21 cellular contexts compared by ENCODE assay signal in genomic region chr21:41966872-41967621, GRCh38. TPM values are rescaled to one million over a fixed set of nuclear protein-coding genes. Genes with fewer than 3 reads are reported as not detected.
DNase-seq lines count a peak whose midpoint lies in the region; ATAC-seq and TF ChIP-seq lines count a peak whose summit lies in the region.
"Had no signal": no experiment of that assay in that cellular context is flagged by ENCODE, and none has a peak within 500 bp of the region (broad histone marks: within the 10 kb centered on the region; RNA-seq: fewer than 3 reads in every experiment).

No MANE protein-coding gene starts in this region.

- ATAC-seq in activated T-cell treated with anti-CD3 and anti-CD28 coated beads, Interleukin-2, amount 50 U/mL, for 72 hours (replicated peaks in 1 of 2): no peak
- ATAC-seq in HG03571 (IDR thresholded peaks at IDR 0.05; ENCODE audit: unreplicated experiment): no peak
- ATAC-seq: activated CD8-positive, alpha-beta T cell treated with anti-CD3 and anti-CD28 coated beads, Interleukin-2, amount 10 ng/mL, durations not matched to agents 7 days and 5 days; HCT116; stimulated activated effector memory CD8-positive, alpha-beta T cell treated with anti-CD3 and anti-CD28 coated beads, Interleukin-12 subunit alpha, Interleukin-12 subunit beta, amount 100 ng/mL, for 72 hours had no signal

- DNase-seq in activated T-cell treated with anti-CD3 and anti-CD28 coated beads, Interleukin-2, amount 50 U/mL, for 48 hours: peak; percentile 7 to 9
- no peak for DNase-seq in activated T-cell treated with anti-CD3 and anti-CD28 coated beads, Interleukin-2, amount 50 U/mL, for 72 hours
- DNase-seq in NCI-H2171 treated with DMSO at 0.1 percent for 48 hours (lab: John Stamatoyannopoulos, UW): peak; percentile 80
- peak; percentile 86 for DNase-seq in esophagus muscularis mucosa (ENCODE audit: extremely low spot score)
- peak; percentile 40 to 41 for DNase-seq in suprapubic skin (ENCODE audit: low spot score in 2 of 2)
- DNase-seq in SK-N-DZ (ENCODE audit: low spot score): no peak
- DNase-seq: activated CD8-positive, alpha-beta T cell treated with anti-CD3 and anti-CD28 coated beads, Interleukin-2, amount 10 ng/mL, durations not matched to agents 7 days and 5 days; aorta; C1 segment of cervical spinal cord; central memory CD4-positive, alpha-beta T cell; NCI-H1048; NCI-H187 treated with DMSO at 0.1 percent for 48 hours; NCI-H2227 treated with DMSO at 0.1 percent for 48 hours; SW 1271 had no signal

- H3K36me3 ChIP-seq in esophagus muscularis mucosa (no peaks in the 10 kb centered on the region), suprapubic skin (no peaks in the 10 kb centered on the region)

- H3K9me3 Mint-ChIP-seq in activated T-cell treated with anti-CD3 and anti-CD28 coated beads, Interleukin-2, amount 50 U/mL, for 72 hours: no peaks in the 10 kb centered on the region
- H3K9me3 Mint-ChIP-seq: activated T-helper 1 cell treated with anti-CD3 and anti-CD28 coated beads, Interleukin-12 subunit alpha, Interleukin-12 subunit beta, Interleukin-2, Interleukin-4 antibody, amounts not matched to agents 30 ng/mL and 10 ng/mL and 1 ng/mL, durations not matched to agents 14 hours and 24 hours and 36 hours; stimulated activated effector memory CD8-positive, alpha-beta T cell treated with anti-CD3 and anti-CD28 coated beads, Interleukin-12 subunit alpha, Interleukin-12 subunit beta, amount 100 ng/mL, for 72 hours had no signal

- peaks cover 0 to 18% (median 0%) of the 10 kb centered on the region in 4 donors for H3K27me3 ChIP-seq in esophagus muscularis mucosa
- no peaks in the 10 kb centered on the region for H3K27me3 ChIP-seq in suprapubic skin

- H3K4me3 Mint-ChIP-seq in activated T-cell treated with anti-CD3 and anti-CD28 coated beads, Interleukin-2, amount 50 U/mL, for 72 hours: no peak overlapping the region
- H3K4me3 Mint-ChIP-seq: activated CD8-positive, alpha-beta T cell treated with anti-CD3 and anti-CD28 coated beads, Interleukin-2, amount 10 ng/mL, durations not matched to agents 7 days and 5 days; activated naive CD8-positive, alpha-beta T cell; activated T-helper 1 cell treated with anti-CD3 and anti-CD28 coated beads, Interleukin-12 subunit alpha, Interleukin-12 subunit beta, Interleukin-2, Interleukin-4 antibody, amounts not matched to agents 30 ng/mL and 10 ng/mL and 1 ng/mL, durations not matched to agents 14 hours and 24 hours and 36 hours; stimulated activated effector memory CD8-positive, alpha-beta T cell treated with anti-CD3 and anti-CD28 coated beads, Interleukin-12 subunit alpha, Interleukin-12 subunit beta, amount 100 ng/mL, for 72 hours had no signal

- H3K4me3 ChIP-seq in esophagus muscularis mucosa (no peak overlapping the region), suprapubic skin (no peak overlapping the region)
- H3K4me3 ChIP-seq: smooth muscle cell had no signal

- H3K9me3 ChIP-seq in esophagus muscularis mucosa (no peaks in the 10 kb centered on the region), suprapubic skin (no peaks in the 10 kb centered on the region)

- H3K4me1 Mint-ChIP-seq in activated T-cell treated with anti-CD3 and anti-CD28 coated beads, Interleukin-2, amount 50 U/mL, for 72 hours (ENCODE audit: low read depth): no peaks in the 10 kb centered on the region
- H3K4me1 Mint-ChIP-seq: stimulated activated effector memory CD8-positive, alpha-beta T cell treated with anti-CD3 and anti-CD28 coated beads, Interleukin-12 subunit alpha, Interleukin-12 subunit beta, amount 100 ng/mL, for 72 hours had no signal

- intact Hi-C loops in esophagus muscularis mucosa (cut with DNase I): no loop called here

- TF ChIP-seq POLR2A in esophagus muscularis mucosa (IDR thresholded peaks at IDR 0.05; ENCODE audit: low read depth) (no peak), suprapubic skin (IDR thresholded peaks at IDR 0.05) (no peak)

- no peaks in the 10 kb centered on the region for H3K36me3 Mint-ChIP-seq in activated T-cell treated with anti-CD3 and anti-CD28 coated beads, Interleukin-2, amount 50 U/mL, for 72 hours (ENCODE audit: insufficient read depth in 2 of 2)
- H3K36me3 Mint-ChIP-seq: activated naive CD8-positive, alpha-beta T cell; stimulated activated effector memory CD8-positive, alpha-beta T cell treated with anti-CD3 and anti-CD28 coated beads, Interleukin-12 subunit alpha, Interleukin-12 subunit beta, amount 100 ng/mL, for 72 hours had no signal

- TF ChIP-seq EP300 in esophagus muscularis mucosa (IDR thresholded peaks at IDR 0.05): no peak
- no peak for TF ChIP-seq EP300 in suprapubic skin (IDR thresholded peaks at IDR 0.05)

- WGBS in esophagus muscularis mucosa: 94% methylated on average over 9 of the region's 10 CpGs
- WGBS in suprapubic skin: 91% methylated on average over 10 of the region's 10 CpGs

- no peak overlapping the region for H3K27ac ChIP-seq in esophagus muscularis mucosa (replicated peaks in 1 of 4)
- H3K27ac ChIP-seq in suprapubic skin: no peak overlapping the region
- H3K27ac ChIP-seq: HL-60 had no signal

- no peaks in the 10 kb centered on the region for H3K4me1 ChIP-seq in esophagus muscularis mucosa
- H3K4me1 ChIP-seq in suprapubic skin: peaks cover 3% of the 10 kb centered on the region

- H3K27ac Mint-ChIP-seq in activated T-cell treated with anti-CD3 and anti-CD28 coated beads, Interleukin-2, amount 50 U/mL, for 72 hours: no peak overlapping the region
- H3K27ac Mint-ChIP-seq: activated CD8-positive, alpha-beta T cell treated with anti-CD3 and anti-CD28 coated beads, Interleukin-2, amount 10 ng/mL, durations not matched to agents 7 days and 5 days; activated naive CD8-positive, alpha-beta T cell; activated T-helper 1 cell treated with anti-CD3 and anti-CD28 coated beads, Interleukin-12 subunit alpha, Interleukin-12 subunit beta, Interleukin-2, Interleukin-4 antibody, amounts not matched to agents 30 ng/mL and 10 ng/mL and 1 ng/mL, durations not matched to agents 14 hours and 24 hours and 36 hours; stimulated activated effector memory CD8-positive, alpha-beta T cell treated with anti-CD3 and anti-CD28 coated beads, Interleukin-12 subunit alpha, Interleukin-12 subunit beta, amount 100 ng/mL, for 72 hours had no signal

- TF ChIP-seq CTCF in esophagus muscularis mucosa (IDR thresholded peaks at IDR 0.05) (no peak), suprapubic skin (IDR thresholded peaks at IDR 0.05) (no peak)

- no peaks in the 10 kb centered on the region for H3K27me3 Mint-ChIP-seq in activated T-cell treated with anti-CD3 and anti-CD28 coated beads, Interleukin-2, amount 50 U/mL, for 72 hours (ENCODE audit: low read depth)
- H3K27me3 Mint-ChIP-seq: activated naive CD8-positive, alpha-beta T cell had no signal

RNA-seq across cellular contexts. Expression of gene C2CD2, which starts 13.2 kb away (rescaled TPM):
- 10 to 100 TPM in 1 of 2 donors, 1 to 10 TPM in 1; 6.9 to 15.1 TPM for total RNA-seq in activated T-cell treated with anti-CD3 and anti-CD28 coated beads, Interleukin-2, amount 50 U/mL, for 72 hours
- total RNA-seq in esophagus muscularis mucosa: 10 to 100 TPM; 11.6 to 25.3 (median 18.9) TPM
- 10 to 100 TPM; 35.9 to 43.8 (median 38.9) TPM for total RNA-seq in suprapubic skin
- 4.1 and 4.3 TPM in 2 replicates for polyA plus RNA-seq in SK-N-DZ (2014; cell fraction: cytosol; rRNA removed)
- 5.5 and 5.8 TPM in 2 replicates for polyA plus RNA-seq in SK-N-DZ (2014; cell fraction: nucleus; rRNA removed)

RNA-seq across cellular contexts. Expression of gene ZBTB21, which starts 43.1 kb away (rescaled TPM):
- 10 to 100 TPM; 35.6 to 43.3 TPM for total RNA-seq in activated T-cell treated with anti-CD3 and anti-CD28 coated beads, Interleukin-2, amount 50 U/mL, for 72 hours
- 10 to 100 TPM in 1 of 4 donors, 1 to 10 TPM in 3; 5.9 to 15.1 (median 9.2) TPM for total RNA-seq in esophagus muscularis mucosa
- total RNA-seq in suprapubic skin: 10 to 100 TPM; 24.5 to 39.1 (median 30.5) TPM
- 4.3 and 6.2 TPM in 2 replicates for polyA plus RNA-seq in SK-N-DZ (2014; cell fraction: cytosol; rRNA removed)
- 3.1 and 3.9 TPM in 2 replicates for polyA plus RNA-seq in SK-N-DZ (2014; cell fraction: nucleus; rRNA removed)

Comparison
In these comparisons a context has a peak if more than half of its experiments do, and no peak if none do; other contexts are left out.
1. DNase-seq: peak in activated T-cell treated with anti-CD3 and anti-CD28 coated beads, Interleukin-2, amount 50 U/mL, for 48 hours (2 of 2), NCI-H2171 treated with DMSO at 0.1 percent for 48 hours (single experiment), esophagus muscularis mucosa (single experiment) and suprapubic skin (2 of 2); none in activated T-cell treated with anti-CD3 and anti-CD28 coated beads, Interleukin-2, amount 50 U/mL, for 72 hours (0 of 2) and SK-N-DZ (single experiment).